Comparison of ENCODE assay signal across 8 cellular contexts in the genomic region with DNA sequence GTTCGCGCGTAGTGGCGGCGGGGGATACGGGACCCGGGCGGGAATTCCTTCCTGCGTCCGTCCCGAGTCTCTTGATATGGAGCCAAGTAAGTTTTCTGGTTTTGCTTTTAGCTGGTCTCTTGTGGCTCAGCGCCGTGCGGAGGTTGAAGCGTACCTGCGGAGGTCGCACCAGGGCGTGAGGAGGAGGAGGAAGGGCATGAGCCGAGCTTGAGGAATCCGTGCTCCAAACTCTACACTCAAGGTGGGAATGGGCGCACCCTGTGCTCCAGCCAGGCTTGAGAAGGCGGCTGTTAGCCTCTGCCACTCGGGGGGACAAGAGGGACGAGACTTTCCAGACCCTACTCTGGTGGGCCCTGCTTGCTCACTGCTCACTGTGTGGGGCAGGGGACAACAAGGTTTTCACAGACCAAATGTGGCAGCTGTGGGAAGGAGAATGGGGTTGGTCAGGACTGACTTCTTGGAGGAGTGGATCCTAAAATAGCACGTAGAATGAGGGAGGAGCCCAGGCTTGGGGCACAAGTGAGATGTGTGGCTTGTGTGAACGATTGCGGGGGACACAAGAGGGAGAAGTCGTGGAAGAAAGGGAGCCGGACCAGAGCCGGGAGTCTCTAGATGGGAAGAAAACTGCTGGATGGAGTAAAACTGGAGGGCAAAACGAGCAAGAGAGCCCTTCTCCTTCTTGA. TPM values are rescaled to one million over a fixed set of nuclear protein-coding genes. Genes with fewer than 3 reads are reported as not detected.
A peak's percentile ranks its signal among the peaks of the same experiment; 100 is the strongest.
DNase-seq lines count a peak whose midpoint lies in the region; ATAC-seq and TF ChIP-seq lines count a peak whose summit lies in the region.

No MANE protein-coding gene starts in this region.

- H3K27ac Mint-ChIP-seq in activated CD4-positive, alpha-beta T cell treated with anti-CD3 and anti-CD28 coated beads, Interleukin-2, amount 10 ng/mL, durations not matched to agents 24 days and 14 days = peak overlapping the region; percentile 98
- peak overlapping the region; percentile 97 for H3K27ac Mint-ChIP-seq in stimulated activated memory B cell treated with anti-CD40 and anti-IgM and Interleukin-4, amounts not matched to agents 10 μg/mL and 1 μg/mL and 100 μg/mL, for 72 hours

- H3K36me3 Mint-ChIP-seq in activated CD4-positive, alpha-beta T cell treated with anti-CD3 and anti-CD28 coated beads, Interleukin-2, amount 10 ng/mL, durations not matched to agents 24 days and 14 days (ENCODE audit: low read depth) = peaks cover 29% of the 10 kb centered on the region
- H3K36me3 Mint-ChIP-seq in stimulated activated memory B cell treated with anti-CD40 and anti-IgM and Interleukin-4, amounts not matched to agents 10 μg/mL and 1 μg/mL and 100 μg/mL, for 72 hours = peaks cover 20% of the 10 kb centered on the region

- intact Hi-C loops in activated CD4-positive, alpha-beta T cell treated with anti-CD3 and anti-CD28 coated beads, Interleukin-2, amount 10 ng/mL, durations not matched to agents 24 days and 14 days (cut with micrococcal nuclease) = no loop called here

- H3K4me3 ChIP-seq in WERI-Rb-1 (ENCODE audit: low read depth, low read length) = peak overlapping the region; percentile 94

- H3K9me3 ChIP-seq in WERI-Rb-1 (ENCODE audit: severe bottlenecking) = peaks cover 3% of the 10 kb centered on the region

- H3K9me3 Mint-ChIP-seq in activated CD4-positive, alpha-beta T cell treated with anti-CD3 and anti-CD28 coated beads, Interleukin-2, amount 10 ng/mL, durations not matched to agents 24 days and 14 days = no peaks in the 10 kb centered on the region
- H3K9me3 Mint-ChIP-seq in stimulated activated memory B cell treated with anti-CD40 and anti-IgM and Interleukin-4, amounts not matched to agents 10 μg/mL and 1 μg/mL and 100 μg/mL, for 72 hours = no peaks in the 10 kb centered on the region

- peaks cover 45% of the 10 kb centered on the region for H3K4me1 Mint-ChIP-seq in activated CD4-positive, alpha-beta T cell treated with anti-CD3 and anti-CD28 coated beads, Interleukin-2, amount 10 ng/mL, durations not matched to agents 24 days and 14 days
- H3K4me1 Mint-ChIP-seq in stimulated activated memory B cell treated with anti-CD40 and anti-IgM and Interleukin-4, amounts not matched to agents 10 μg/mL and 1 μg/mL and 100 μg/mL, for 72 hours = peaks cover 44% of the 10 kb centered on the region

- H3K36me3 ChIP-seq in WERI-Rb-1 = peaks cover 34% of the 10 kb centered on the region

- DNase-seq in activated CD4-positive, alpha-beta T cell treated with anti-CD3 and anti-CD28 coated beads, Interleukin-2, amount 10 ng/mL, durations not matched to agents 24 days and 14 days = no peak
- DNase-seq in activated CD4-positive, alpha-beta T cell treated with anti-CD3 and anti-CD28 coated beads for 48 hours = no peak
- DNase-seq in WERI-Rb-1 (no peak), glomerular visceral epithelial cell (ENCODE audit: extremely low spot score) (peak; percentile 9), NCI-H128 (lab: John Stamatoyannopoulos, UW; ENCODE audit: unreplicated experiment) (no peak), NCI-H526 treated with DMSO at 0.1 percent for 48 hours (lab: John Stamatoyannopoulos, UW) (no peak)

- ATAC-seq in stimulated activated memory B cell treated with anti-CD40 and anti-IgM and Interleukin-4, amounts not matched to agents 10 μg/mL and 1 μg/mL and 100 μg/mL, for 72 hours = no peak
- ATAC-seq in HG03432 (IDR thresholded peaks at IDR 0.05; ENCODE audit: unreplicated experiment) = no peak

- H3K27ac ChIP-seq in WERI-Rb-1 = peak overlapping the region; percentile 100

- peak overlapping the region; percentile 97 for H3K4me3 Mint-ChIP-seq in activated CD4-positive, alpha-beta T cell treated with anti-CD3 and anti-CD28 coated beads, Interleukin-2, amount 10 ng/mL, durations not matched to agents 24 days and 14 days
- H3K4me3 Mint-ChIP-seq in stimulated activated memory B cell treated with anti-CD40 and anti-IgM and Interleukin-4, amounts not matched to agents 10 μg/mL and 1 μg/mL and 100 μg/mL, for 72 hours = peak overlapping the region; percentile 87

- no peaks in the 10 kb centered on the region for H3K27me3 Mint-ChIP-seq in activated CD4-positive, alpha-beta T cell treated with anti-CD3 and anti-CD28 coated beads, Interleukin-2, amount 10 ng/mL, durations not matched to agents 24 days and 14 days
- H3K27me3 Mint-ChIP-seq in stimulated activated memory B cell treated with anti-CD40 and anti-IgM and Interleukin-4, amounts not matched to agents 10 μg/mL and 1 μg/mL and 100 μg/mL, for 72 hours = no peaks in the 10 kb centered on the region

- TF ChIP-seq CTCF in WERI-Rb-1 (IDR thresholded peaks at IDR 0.05; ENCODE audit: low read depth, low read length) = no peak

- no peaks in the 10 kb centered on the region for H3K27me3 ChIP-seq in WERI-Rb-1 (ENCODE audit: insufficient read depth, low read depth, severe bottlenecking)

RNA-seq across cellular contexts. Expression of gene ATG101, which starts 0.6 kb away (rescaled TPM):
- 51.2 and 61.4 TPM in 2 replicates for total RNA-seq in activated CD4-positive, alpha-beta T cell treated with anti-CD3 and anti-CD28 coated beads, Interleukin-2, amount 10 ng/mL, durations not matched to agents 24 days and 14 days

RNA-seq across cellular contexts. Expression of gene SMIM41, which starts 9.1 kb away (rescaled TPM):
- 0.19 TPM in 1 of 2 replicates, not detected in the other for total RNA-seq in activated CD4-positive, alpha-beta T cell treated with anti-CD3 and anti-CD28 coated beads, Interleukin-2, amount 10 ng/mL, durations not matched to agents 24 days and 14 days

RNA-seq across cellular contexts. Expression of gene NR4A1, which starts 19.1 kb away (rescaled TPM):
- total RNA-seq in activated CD4-positive, alpha-beta T cell treated with anti-CD3 and anti-CD28 coated beads, Interleukin-2, amount 10 ng/mL, durations not matched to agents 24 days and 14 days = 55.0 and 57.7 TPM in 2 replicates
